Comparison of ENCODE assay signal across 1 cellular context in the genomic region with DNA sequence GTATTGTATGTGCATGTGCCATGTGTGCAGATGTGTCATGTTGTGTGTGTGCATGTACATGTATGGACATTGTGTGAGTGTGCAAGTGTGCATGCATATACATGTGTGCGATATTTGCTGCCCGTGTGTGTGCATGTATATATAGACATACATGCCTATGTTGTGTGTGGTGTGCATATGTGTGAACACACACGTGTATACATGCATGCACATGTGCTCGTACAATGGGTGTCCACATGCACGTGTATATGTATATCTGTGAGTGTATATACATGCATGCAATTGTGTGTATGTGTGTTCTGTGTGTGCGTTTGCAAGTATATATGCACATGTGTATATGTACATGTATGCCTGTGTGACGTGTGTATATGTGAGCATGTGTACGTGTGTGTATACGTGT.
TF ChIP-seq lines count a peak whose summit lies in the region.

No MANE protein-coding gene starts in this region.

TF ChIP-seq in HepG2, 621 proteins besides CTCF, POLR2A, EP300 and RAD21:
- TF ChIP-seq CREBL2 (CRISPR knock-in tag; IDR thresholded peaks at IDR 0.05; ENCODE audit: borderline replicate concordance) = no peak
- TF ChIP-seq, protein P1, sequence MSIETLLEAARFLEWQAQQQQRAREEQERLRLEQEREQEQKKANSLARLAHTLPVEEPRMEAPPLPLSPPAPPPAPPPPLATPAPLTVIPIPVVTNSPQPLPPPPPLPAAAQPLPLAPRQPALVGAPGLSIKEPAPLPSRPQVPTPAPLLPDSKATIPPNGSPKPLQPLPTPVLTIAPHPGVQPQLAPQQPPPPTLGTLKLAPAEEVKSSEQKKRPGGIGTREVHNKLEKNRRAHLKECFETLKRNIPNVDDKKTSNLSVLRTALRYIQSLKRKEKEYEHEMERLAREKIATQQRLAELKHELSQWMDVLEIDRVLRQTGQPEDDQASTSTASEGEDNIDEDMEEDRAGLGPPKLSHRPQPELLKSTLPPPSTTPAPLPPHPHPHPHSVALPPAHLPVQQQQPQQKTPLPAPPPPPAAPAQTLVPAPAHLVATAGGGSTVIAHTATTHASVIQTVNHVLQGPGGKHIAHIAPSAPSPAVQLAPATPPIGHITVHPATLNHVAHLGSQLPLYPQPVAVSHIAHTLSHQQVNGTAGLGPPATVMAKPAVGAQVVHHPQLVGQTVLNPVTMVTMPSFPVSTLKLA (IDR thresholded peaks at IDR 0.05) = peak; percentile 98
TF ChIP-seq in HepG2: peak in this region for 1.
